In the genomic region with DNA sequence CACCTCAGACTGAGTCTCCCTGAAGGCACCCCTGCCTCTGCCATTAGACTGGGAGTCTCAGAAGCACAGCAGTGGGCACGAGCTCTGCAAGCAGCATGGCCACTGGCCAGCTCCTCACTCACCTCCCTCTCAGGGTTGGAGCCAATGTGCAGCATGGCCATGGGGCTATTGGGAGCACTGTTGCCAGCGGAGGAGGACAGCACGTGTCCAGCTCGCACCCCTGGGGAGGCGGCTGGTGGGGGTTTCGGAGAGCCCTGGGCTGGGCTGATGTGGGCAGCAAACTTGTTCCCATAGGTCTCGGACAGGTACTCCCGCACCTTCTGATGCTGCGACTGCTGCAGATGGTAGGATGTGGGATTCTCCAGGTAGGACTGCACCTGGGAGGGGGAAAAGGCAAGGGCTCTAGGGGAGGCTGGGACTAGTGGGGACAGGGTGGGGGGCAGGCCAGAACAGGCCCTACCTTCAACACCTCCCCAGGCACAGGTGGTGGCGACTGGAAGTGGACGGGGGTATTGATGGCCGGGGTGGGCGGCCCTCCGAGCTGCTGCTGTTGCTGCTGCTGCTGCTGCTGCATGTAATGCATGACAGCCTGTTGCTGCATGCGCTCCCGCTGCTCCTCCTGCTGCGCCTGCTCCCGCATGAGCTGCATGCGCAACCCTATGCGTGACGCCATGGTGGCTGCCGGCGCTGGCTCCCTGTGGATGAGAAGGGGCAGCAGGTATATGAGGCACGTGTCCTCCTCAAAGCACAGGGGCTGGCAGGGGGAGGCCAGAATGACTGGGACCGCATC, we compare ENCODE assay signal across 1 cellular context.
TF ChIP-seq lines count a peak whose summit lies in the region.

No MANE protein-coding gene starts in this region.

TF ChIP-seq in HepG2, 621 proteins besides CTCF, POLR2A, EP300 and RAD21:
- TF ChIP-seq, protein P1, sequence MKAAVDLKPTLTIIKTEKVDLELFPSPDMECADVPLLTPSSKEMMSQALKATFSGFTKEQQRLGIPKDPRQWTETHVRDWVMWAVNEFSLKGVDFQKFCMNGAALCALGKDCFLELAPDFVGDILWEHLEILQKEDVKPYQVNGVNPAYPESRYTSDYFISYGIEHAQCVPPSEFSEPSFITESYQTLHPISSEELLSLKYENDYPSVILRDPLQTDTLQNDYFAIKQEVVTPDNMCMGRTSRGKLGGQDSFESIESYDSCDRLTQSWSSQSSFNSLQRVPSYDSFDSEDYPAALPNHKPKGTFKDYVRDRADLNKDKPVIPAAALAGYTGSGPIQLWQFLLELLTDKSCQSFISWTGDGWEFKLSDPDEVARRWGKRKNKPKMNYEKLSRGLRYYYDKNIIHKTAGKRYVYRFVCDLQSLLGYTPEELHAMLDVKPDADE (CRISPR knock-in tag; IDR thresholded peaks at IDR 0.05) = no peak
- TF ChIP-seq CERS6 (CRISPR knock-in tag; IDR thresholded peaks at IDR 0.05) = no peak
- no peak for TF ChIP-seq REXO4 (CRISPR knock-in tag; IDR thresholded peaks at IDR 0.05; ENCODE audit: borderline replicate concordance)
- no peak for TF ChIP-seq ZNF644 (CRISPR knock-in tag; IDR thresholded peaks at IDR 0.05; ENCODE audit: low read depth)
- TF ChIP-seq ZNF878 (CRISPR knock-in tag; IDR thresholded peaks at IDR 0.05) = no peak
- no peak for TF ChIP-seq ZNF432 (CRISPR knock-in tag; IDR thresholded peaks at IDR 0.05; ENCODE audit: borderline replicate concordance)
- no peak for TF ChIP-seq ZNF670 (CRISPR knock-in tag; IDR thresholded peaks at IDR 0.05; ENCODE audit: borderline replicate concordance)
- no peak for TF ChIP-seq DPF2 (CRISPR knock-in tag; IDR thresholded peaks at IDR 0.05; ENCODE audit: borderline replicate concordance, low read depth)
- TF ChIP-seq HES4 (CRISPR knock-in tag; IDR thresholded peaks at IDR 0.05; ENCODE audit: borderline replicate concordance) = no peak
- no peak for TF ChIP-seq KDM3A (CRISPR knock-in tag; IDR thresholded peaks at IDR 0.05; ENCODE audit: low read depth)
- TF ChIP-seq, protein P2, sequence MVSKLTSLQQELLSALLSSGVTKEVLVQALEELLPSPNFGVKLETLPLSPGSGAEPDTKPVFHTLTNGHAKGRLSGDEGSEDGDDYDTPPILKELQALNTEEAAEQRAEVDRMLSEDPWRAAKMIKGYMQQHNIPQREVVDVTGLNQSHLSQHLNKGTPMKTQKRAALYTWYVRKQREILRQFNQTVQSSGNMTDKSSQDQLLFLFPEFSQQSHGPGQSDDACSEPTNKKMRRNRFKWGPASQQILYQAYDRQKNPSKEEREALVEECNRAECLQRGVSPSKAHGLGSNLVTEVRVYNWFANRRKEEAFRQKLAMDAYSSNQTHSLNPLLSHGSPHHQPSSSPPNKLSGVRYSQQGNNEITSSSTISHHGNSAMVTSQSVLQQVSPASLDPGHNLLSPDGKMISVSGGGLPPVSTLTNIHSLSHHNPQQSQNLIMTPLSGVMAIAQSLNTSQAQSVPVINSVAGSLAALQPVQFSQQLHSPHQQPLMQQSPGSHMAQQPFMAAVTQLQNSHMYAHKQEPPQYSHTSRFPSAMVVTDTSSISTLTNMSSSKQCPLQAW (CRISPR knock-in tag; IDR thresholded peaks at IDR 0.05) = no peak
- no peak for TF ChIP-seq PHF5A (CRISPR knock-in tag; IDR thresholded peaks at IDR 0.05; ENCODE audit: low read depth, unreplicated experiment)
- no peak for TF ChIP-seq ZNF574 (CRISPR knock-in tag; IDR thresholded peaks at IDR 0.05)
- TF ChIP-seq NR2F1 (CRISPR knock-in tag; IDR thresholded peaks at IDR 0.05) = no peak
- no peak for TF ChIP-seq GFI1 (CRISPR knock-in tag; IDR thresholded peaks at IDR 0.05; ENCODE audit: borderline replicate concordance)
- no peak for TF ChIP-seq PAXIP1 (CRISPR knock-in tag; conservative IDR thresholded peaks at IDR 0.05)
- TF ChIP-seq ZNF792 (CRISPR knock-in tag; IDR thresholded peaks at IDR 0.05) = no peak
- no peak for TF ChIP-seq NFIB (CRISPR knock-in tag; IDR thresholded peaks at IDR 0.05; ENCODE audit: borderline replicate concordance)
- no peak for TF ChIP-seq SAP130 (CRISPR knock-in tag; IDR thresholded peaks at IDR 0.05; ENCODE audit: low read depth)
- TF ChIP-seq ZNF232 (CRISPR knock-in tag; IDR thresholded peaks at IDR 0.05; ENCODE audit: borderline replicate concordance) = no peak
TF ChIP-seq in HepG2: peak in this region for 0.
